ENCODE assay signal across 9 cellular contexts in the genomic region with DNA sequence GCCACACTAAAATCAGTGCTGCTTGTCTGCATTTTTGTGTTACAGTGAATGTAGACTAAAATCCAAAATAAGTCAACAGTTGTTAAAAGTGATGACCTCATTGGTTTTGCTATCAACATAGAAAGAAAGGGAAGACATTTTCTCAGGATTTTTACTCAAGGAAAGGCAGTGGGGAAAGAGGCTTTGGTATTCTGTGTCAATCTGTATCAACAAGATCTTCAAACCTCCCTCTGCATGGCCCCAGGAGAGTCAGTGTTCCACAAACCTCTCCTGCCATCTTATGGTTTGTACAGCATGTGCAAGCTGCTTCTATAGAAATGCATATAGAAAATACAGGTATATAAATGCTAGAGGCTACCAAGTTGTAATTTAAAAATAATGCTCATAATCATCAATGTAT. TPM values are rescaled to one million over a fixed set of nuclear protein-coding genes. Genes with fewer than 3 reads are reported as not detected.
A peak's percentile ranks its signal among the peaks of the same experiment; 100 is the strongest.
DNase-seq lines count a peak whose midpoint lies in the region; ATAC-seq and TF ChIP-seq lines count a peak whose summit lies in the region.
"Had no signal": no experiment of that assay in that cellular context is flagged by ENCODE, and none has a peak within 500 bp of the region (broad histone marks: within the 10 kb centered on the region; RNA-seq: fewer than 3 reads in every experiment).

No MANE protein-coding gene starts in this region.

- H3K36me3 Mint-ChIP-seq in MCF 10A (ENCODE audit: insufficient read depth, unreplicated experiment) = peaks cover 4% of the 10 kb centered on the region

- TF ChIP-seq POLR2A in breast epithelium (IDR thresholded peaks at IDR 0.05) (no peak), vagina (IDR thresholded peaks at IDR 0.05) (no peak)

- H3K36me3 ChIP-seq in breast epithelium (no peaks in the 10 kb centered on the region), Karpas-422 (ENCODE audit: insufficient read depth, low read length) (no peaks in the 10 kb centered on the region), vagina (no peaks in the 10 kb centered on the region)

- H3K4me3 ChIP-seq in breast epithelium (no peak overlapping the region), Karpas-422 (ENCODE audit: low read length) (no peak overlapping the region), choroid plexus epithelial cell (ENCODE audit: low read depth, low read length) (no peak overlapping the region), vagina (no peak overlapping the region)

- CTCF ChIA-PET in MCF 10A (lab: Yijun Ruan, JAX) = interaction anchor here (2.0 kb wide), 1 partner anchor 10 kb away, joined by 8 read pairs; no protein-coding TSS in a partner anchor

- ATAC-seq in GM21528 (IDR thresholded peaks at IDR 0.05; ENCODE audit: low FRiP score, unreplicated experiment) = no peak

- H3K9me3 ChIP-seq in breast epithelium (peaks cover 4 to 11% of the 10 kb centered on the region in 2 donors), Karpas-422 (ENCODE audit: low read length) (no peaks in the 10 kb centered on the region), vagina (no peaks in the 10 kb centered on the region)

- no peaks in the 10 kb centered on the region for H3K4me1 Mint-ChIP-seq in MCF 10A (ENCODE audit: insufficient read depth, unreplicated experiment)

- no peaks in the 10 kb centered on the region for H3K9me2 ChIP-seq in Karpas-422 (replicated peaks; ENCODE audit: insufficient read depth, low read length)

- no peak overlapping the region for H2AFZ ChIP-seq in Karpas-422 (ENCODE audit: low read length)

- peaks cover 7% of the 10 kb centered on the region for H3K9me3 Mint-ChIP-seq in MCF 10A (ENCODE audit: unreplicated experiment)

- POLR2A ChIA-PET in MCF 10A (lab: Yijun Ruan, JAX) = no interaction called here

- H3K9ac ChIP-seq in Karpas-422 (ENCODE audit: low read length) = no peak overlapping the region

- H3K4me3 Mint-ChIP-seq in MCF 10A (ENCODE audit: unreplicated experiment) = no peak overlapping the region

- no peak overlapping the region for H3K27ac ChIP-seq in breast epithelium
- H3K27ac ChIP-seq in Karpas-422 (ENCODE audit: low read length) = no peak overlapping the region
- H3K27ac ChIP-seq in vagina = no peak overlapping the region

- no peak overlapping the region for H3K27ac Mint-ChIP-seq in MCF 10A (ENCODE audit: low read depth, unreplicated experiment)

- no peak overlapping the region for H3K4me2 ChIP-seq in Karpas-422 (ENCODE audit: low read depth, low read length, poor library complexity, severe bottlenecking)

- DNase-seq in MCF 10A (ENCODE audit: unreplicated experiment) (peak; percentile 16), breast epithelium (ENCODE audit: low spot score in 2 of 2) (no peak), Karpas-422 (peak; percentile 57), choroid plexus epithelial cell (ENCODE audit: low read depth) (peak; percentile 88), stromal cell of bone marrow (ENCODE audit: low read depth) (peak; percentile 23), vagina (ENCODE audit: extremely low spot score in 2 of 2) (no peak), activated gamma-delta T cell (lab: John Stamatoyannopoulos, UW) (no peak)

- no TSS peak for BruUV-seq in MCF 10A (replicated peaks; lab: Mats Ljungman, UMichigan)

- H3K27me3 Mint-ChIP-seq in MCF 10A (ENCODE audit: insufficient read depth, unreplicated experiment) = peaks cover 46% of the 10 kb centered on the region

- no peaks in the 10 kb centered on the region for H3K79me2 ChIP-seq in Karpas-422 (ENCODE audit: low read length)

- H3K4me1 ChIP-seq in breast epithelium (no peaks in the 10 kb centered on the region), Karpas-422 (ENCODE audit: low read length) (no peaks in the 10 kb centered on the region), vagina (no peaks in the 10 kb centered on the region)

- TF ChIP-seq CTCF in MCF 10A (IDR thresholded peaks at IDR 0.05; ENCODE audit: unreplicated experiment) = peak; percentile 11
- TF ChIP-seq CTCF in breast epithelium (IDR thresholded peaks at IDR 0.05) = no peak
- TF ChIP-seq CTCF in choroid plexus epithelial cell (conservative IDR thresholded peaks at IDR 0.05; ENCODE audit: low read depth, low read length) = peak; percentile 83
- TF ChIP-seq CTCF in vagina (IDR thresholded peaks at IDR 0.05) = no peak

- H4K20me1 ChIP-seq in Karpas-422 (ENCODE audit: insufficient read depth, low read depth, low read length) = no peaks in the 10 kb centered on the region

- H3K27me3 ChIP-seq in breast epithelium (no peaks in the 10 kb centered on the region), Karpas-422 (ENCODE audit: low read length) (no peaks in the 10 kb centered on the region), vagina (no peaks in the 10 kb centered on the region)

- intact Hi-C loops in MCF 10A (cut with micrococcal nuclease) = no loop called here
- intact Hi-C loops in breast epithelium (cut with DNase I; ENCODE audit: low total_unique reads) = no loop called here
- intact Hi-C loops in vagina (cut with DNase I) = no loop called here

RNA-seq across cellular contexts. Expression of a gene that starts 13.8 kb away (rescaled TPM):
- total RNA-seq in MCF 10A (2022) (not detected in 2 replicates), breast epithelium (not detected), vagina (not detected)
- total RNA-seq in Karpas-422 (2014; rRNA removed; shearing (Covaris generic); ENCODE audit: low replicate concordance) = not detected in 2 replicates
- total RNA-seq: skeletal muscle tissue had no signal

RNA-seq across cellular contexts. Expression of a gene that starts 18.5 kb away (rescaled TPM):
- not detected in 2 replicates for total RNA-seq in MCF 10A (2022)
- total RNA-seq in breast epithelium = not detected
- not detected in 2 replicates for total RNA-seq in Karpas-422 (2014; rRNA removed; shearing (Covaris generic); ENCODE audit: low replicate concordance)
- total RNA-seq in vagina = not detected
- total RNA-seq: skeletal muscle tissue had no signal

RNA-seq across cellular contexts. Expression of a gene that starts 26.5 kb away (rescaled TPM):
- total RNA-seq in MCF 10A (2022) (not detected in 2 replicates), breast epithelium (1 to 10 TPM in 2 of 3 donors, under 1 TPM in 1; 0.32 to 2.3 (median 1.0) TPM), vagina (1.2 TPM)
- 0.60 TPM in 1 of 2 replicates, not detected in the other for total RNA-seq in Karpas-422 (2014; rRNA removed; shearing (Covaris generic); ENCODE audit: low replicate concordance)

RNA-seq across cellular contexts. Expression of a gene that starts 45.7 kb away (rescaled TPM):
- total RNA-seq in MCF 10A (2022) (not detected in 2 replicates), breast epithelium (1 to 10 TPM in 1 of 3 donors, not detected in 2; 1.6 TPM), vagina (not detected)
- total RNA-seq in Karpas-422 (2014; rRNA removed; shearing (Covaris generic); ENCODE audit: low replicate concordance) = not detected in 2 replicates
- total RNA-seq: skeletal muscle tissue had no signal

RNA-seq across cellular contexts. Expression of a gene that starts 52.1 kb away (rescaled TPM):
- total RNA-seq in MCF 10A (2022) (not detected in 2 replicates), breast epithelium (not detected), vagina (not detected)
- total RNA-seq in Karpas-422 (2014; rRNA removed; shearing (Covaris generic); ENCODE audit: low replicate concordance) = not detected in 2 replicates
- total RNA-seq: skeletal muscle tissue had no signal

Comparison
In these comparisons a context has a peak if more than half of its experiments do, and no peak if none do; other contexts are left out.
1. DNase-seq: peak in MCF 10A (single experiment), Karpas-422 (single experiment), choroid plexus epithelial cell (single experiment) and stromal cell of bone marrow (single experiment); none in breast epithelium (0 of 2), vagina (0 of 2) and activated gamma-delta T cell (single experiment).
2. CTCF ChIP-seq: peak in MCF 10A (single experiment) and choroid plexus epithelial cell (single experiment); none in breast epithelium (0 of 3) and vagina (0 of 3).